In genomic region chr20:50027611-50028105, GRCh38 we compare ENCODE assay signal across 9 cellular contexts. TPM values are rescaled to one million over a fixed set of nuclear protein-coding genes. Genes with fewer than 3 reads are reported as not detected.
A peak's percentile ranks its signal among the peaks of the same experiment; 100 is the strongest.
DNase-seq lines count a peak whose midpoint lies in the region; ATAC-seq and TF ChIP-seq lines count a peak whose summit lies in the region.
"Had no signal": no experiment of that assay in that cellular context is flagged by ENCODE, and none has a peak within 500 bp of the region (broad histone marks: within the 10 kb centered on the region; RNA-seq: fewer than 3 reads in every experiment).

No MANE protein-coding gene starts in this region.

- no peak for TF ChIP-seq CTCF in BE2C (IDR thresholded peaks at IDR 0.05; ENCODE audit: low read depth, low read length)
- no peak for TF ChIP-seq CTCF in SK-N-SH (IDR thresholded peaks at IDR 0.05)
- no peak for TF ChIP-seq CTCF in foreskin fibroblast (IDR thresholded peaks at IDR 0.05; ENCODE audit: low read depth, low read length)

- POLR2A ChIA-PET in SK-N-SH (lab: Yijun Ruan, JAX) = interaction anchor here (1.3 kb wide), 2 partner anchors 11 to 13 kb away, joined by 3 read pairs; no protein-coding TSS in a partner anchor

- H3K4me2 ChIP-seq in SK-N-SH = peak overlapping the region; percentile 15; the same call in 1 of the 2 replicates

- H3K9me2 ChIP-seq in SK-N-SH = no peaks in the 10 kb centered on the region

- H4K20me1 ChIP-seq in SK-N-SH (ENCODE audit: insufficient read depth) = no peaks in the 10 kb centered on the region

- TF ChIP-seq EP300 in SK-N-SH (IDR thresholded peaks at IDR 0.05; ENCODE audit: borderline replicate concordance in 1 of 2, low read depth in 1 of 2, low read length in 1 of 2) = peak; percentile 78 to 83; a peak in 3 of 4 replicates

- CTCF ChIA-PET in SK-N-SH (lab: Yijun Ruan, JAX) = interaction anchor here (0.9 to 3.1 kb wide), 3 partner anchors 14 to 49 kb away, joined by 3 to 15 read pairs (median 8); no protein-coding TSS in a partner anchor

- H3K4me1 ChIP-seq in BE2C = peaks cover 13% of the 10 kb centered on the region
- peaks cover 21 to 41% of the 10 kb centered on the region in 2 experiments; a peak in 2 of 4 replicates for H3K4me1 ChIP-seq in SK-N-SH (ENCODE audit: control insufficient read depth in 1 of 2, insufficient read depth in 2 of 2, low read depth in 1 of 2, low read length in 1 of 2)

- no peaks in the 10 kb centered on the region for H3K36me3 ChIP-seq in BE2C
- no peaks in the 10 kb centered on the region for H3K36me3 ChIP-seq in SK-N-SH (replicated peaks in 1 of 2; ENCODE audit: control insufficient read depth in 1 of 2, insufficient read depth in 2 of 2, low read length in 1 of 2)

- no peak for TF ChIP-seq POLR2A in GM18505 (IDR thresholded peaks at IDR 0.05; ENCODE audit: borderline replicate concordance, extremely low read depth, insufficient read depth, insufficient read length)

- peaks cover 4% of the 10 kb centered on the region for H3F3A ChIP-seq in SK-N-SH (replicated peaks; ENCODE audit: insufficient read depth)

- peak; percentile 25; the same call in 1 of the 2 replicates for TF ChIP-seq RAD21 in SK-N-SH (IDR thresholded peaks at IDR 0.05; ENCODE audit: low read length)

- DNase-seq in BE2C = peak; percentile 76
- peak; percentile 92 for DNase-seq in SK-N-SH
- DNase-seq in foreskin fibroblast = peak; percentile 90 to 92
- peak; percentile 69 for DNase-seq in occipital lobe (lab: John Stamatoyannopoulos, UW)
- DNase-seq in stimulated activated CD4-positive, alpha-beta T cell treated with anti-CD3 and anti-CD28 coated beads, Interleukin-4, amount 100 ng/mL, for 24 hours = no peak
- no peak for DNase-seq in retina
- no peak for DNase-seq in AML-193 (lab: John Stamatoyannopoulos, UW)
- DNase-seq: DMS79 had no signal

- no peak overlapping the region for H2AFZ ChIP-seq in SK-N-SH (ENCODE audit: low read depth)

- H3K79me2 ChIP-seq in SK-N-SH (ENCODE audit: insufficient read depth) = no peaks in the 10 kb centered on the region

- H3K9ac ChIP-seq in SK-N-SH = no peak overlapping the region

- H3K4me3 ChIP-seq in BE2C (ENCODE audit: low read depth, low read length) (no peak overlapping the region), SK-N-SH (ENCODE audit: low read depth in 2 of 2, low read length in 1 of 2) (no peak overlapping the region), foreskin fibroblast (ENCODE audit: low read depth in 1 of 2, low read length in 2 of 2) (no peak overlapping the region)

- H3K27me3 ChIP-seq in BE2C (no peaks in the 10 kb centered on the region), SK-N-SH (ENCODE audit: insufficient read depth) (no peaks in the 10 kb centered on the region)

- H3K27ac ChIP-seq in SK-N-SH (ENCODE audit: low read depth in 2 of 2, low read length in 1 of 2) = peak overlapping the region; percentile 50 to 66

- WGBS in SK-N-SH (ENCODE audit: low lambda C conversion rate) = 24% methylated on average over 11 of the region's 12 CpGs

- H3K9me3 ChIP-seq in BE2C (no peaks in the 10 kb centered on the region), SK-N-SH (no peaks in the 10 kb centered on the region)

- no peak for ATAC-seq in GM18505 (IDR thresholded peaks at IDR 0.05; ENCODE audit: unreplicated experiment)

TF ChIP-seq in SK-N-SH, 30 proteins besides CTCF, POLR2A, EP300 and RAD21 (continues in another document):
- TF ChIP-seq MXI1 (IDR thresholded peaks at IDR 0.05; ENCODE audit: low read depth, low read length) (peak; percentile 99), MAX (IDR thresholded peaks at IDR 0.05; ENCODE audit: low read depth) (peak; percentile 98), EZH2phosphoT487 (IDR thresholded peaks at IDR 0.05; ENCODE audit: borderline replicate concordance, low read depth) (no peak), TCF12 (IDR thresholded peaks at IDR 0.05) (peak; percentile 89), RFX5 (IDR thresholded peaks at IDR 0.05; ENCODE audit: low read length) (no peak), TEAD4 (IDR thresholded peaks at IDR 0.05; ENCODE audit: borderline replicate concordance, insufficient read depth) (no peak), REST (IDR thresholded peaks at IDR 0.05; ENCODE audit: low read depth, low read length) (0 out of 2 replicates have a peak, but pooled peaks have one; percentile 34), FOSL2 (IDR thresholded peaks at IDR 0.05; ENCODE audit: borderline replicate concordance, low read depth) (peak; percentile 86), MEF2A (IDR thresholded peaks at IDR 0.05; ENCODE audit: borderline replicate concordance, low read depth) (no peak), USF1 (IDR thresholded peaks at IDR 0.05; ENCODE audit: borderline replicate concordance, low read depth) (peak; percentile 58; the same call in 1 of the 2 replicates), ELF1 (IDR thresholded peaks at IDR 0.05) (no peak), NRF1 (IDR thresholded peaks at IDR 0.05; ENCODE audit: low read depth, low read length) (no peak), GABPA (IDR thresholded peaks at IDR 0.05; ENCODE audit: low read depth) (no peak), TAF1 (IDR thresholded peaks at IDR 0.05; ENCODE audit: borderline replicate concordance, low read depth, low read length) (no peak), RXRA (IDR thresholded peaks at IDR 0.05; ENCODE audit: borderline replicate concordance, low read depth) (peak; percentile 65; the same call in 1 of the 2 replicates), YY1 (IDR thresholded peaks at IDR 0.05; ENCODE audit: low read depth) (no peak), CHD2 (IDR thresholded peaks at IDR 0.05; ENCODE audit: low read length, partially characterized antibody) (peak; percentile 71), POLR2AphosphoS5 (IDR thresholded peaks at IDR 0.05; ENCODE audit: low read depth, low read length) (peak; percentile 60; the same call in 1 of the 2 replicates), USF2 (IDR thresholded peaks at IDR 0.05; ENCODE audit: borderline replicate concordance, low read depth, low read length) (no peak), FOXJ3 (CRISPR knock-in tag; IDR thresholded peaks at IDR 0.05) (no peak), FOXM1 (IDR thresholded peaks at IDR 0.05; ENCODE audit: low read depth) (no peak), RCOR1 (IDR thresholded peaks at IDR 0.05; ENCODE audit: low read length) (peak; percentile 67; the same call in 1 of the 2 replicates), JUND (IDR thresholded peaks at IDR 0.05) (peak; percentile 75)

RNA-seq across cellular contexts. Expression of gene SNAI1, which starts 44.9 kb away (rescaled TPM):
- polyA plus RNA-seq in BE2C (2012; ENCODE audit: insufficient read depth, insufficient read length, low read depth) = 9.1 TPM
- 3.7 and 6.2 TPM in 2 replicates for polyA plus RNA-seq in SK-N-SH (2012; rRNA removed)
- 2.2 and 3.9 TPM in 2 replicates for polyA plus RNA-seq in SK-N-SH (2012; cell fraction: cytosol; rRNA removed)
- polyA plus RNA-seq in SK-N-SH (2012; cell fraction: nucleus; rRNA removed) = 5.6 and 5.7 TPM in 2 replicates
- total RNA-seq in occipital lobe = not detected

Comparison
In these comparisons a context has a peak if more than half of its experiments do, and no peak if none do; other contexts are left out.
1. DNase-seq: peak in BE2C (single experiment), SK-N-SH (single experiment), foreskin fibroblast (2 of 2) and occipital lobe (single experiment); none in stimulated activated CD4-positive, alpha-beta T cell treated with anti-CD3 and anti-CD28 coated beads, Interleukin-4, amount 100 ng/mL, for 24 hours (single experiment), retina (single experiment) and AML-193 (0 of 2).